Comparison of ENCODE assay signal across 18 cellular contexts in the genomic region with DNA sequence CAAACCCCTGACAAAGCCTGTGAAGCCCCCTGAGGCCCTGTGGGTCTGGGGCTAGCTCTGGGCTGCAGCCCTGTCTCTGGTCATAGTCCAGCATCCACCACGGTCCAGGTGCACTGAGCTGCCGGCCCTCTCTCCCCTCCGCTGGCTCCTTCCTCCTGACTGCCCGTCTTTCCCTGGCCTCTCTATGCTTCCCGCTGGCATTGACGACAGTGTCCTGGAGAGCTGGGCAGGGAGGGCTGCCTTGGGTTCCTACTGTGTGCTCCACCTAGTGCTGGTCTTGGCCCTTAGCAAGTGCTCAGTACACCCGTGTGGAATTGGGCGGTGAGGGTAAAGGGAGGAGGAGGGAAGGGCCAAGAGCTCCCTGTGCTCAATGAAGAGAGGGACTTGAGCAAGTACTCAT. TPM values are rescaled to one million over a fixed set of nuclear protein-coding genes. Genes with fewer than 3 reads are reported as not detected.
DNase-seq lines count a peak whose midpoint lies in the region; ATAC-seq, FAIRE-seq and TF ChIP-seq lines count a peak whose summit lies in the region.
"Had no signal": no experiment of that assay in that cellular context is flagged by ENCODE, and none has a peak within 500 bp of the region (broad histone marks: within the 10 kb centered on the region; RNA-seq: fewer than 3 reads in every experiment).

No MANE protein-coding gene starts in this region.

- H3K4me3 Mint-ChIP-seq in activated T-cell treated with anti-CD3 and anti-CD28 coated beads, Interleukin-2, amount 50 U/mL, for 24 hours: no peak overlapping the region
- H3K4me3 Mint-ChIP-seq: natural killer cell treated with Interleukin-12 subunit alpha and Interleukin-12 subunit beta and Interleukin-15 and Interleukin-18, amount 100 ng/mL, for 72 hours had no signal

- H3K27ac ChIP-seq in BLaER1 treated with 17β-estradiol and CSF1 and Interleukin-3, amounts not matched to agents 10 nM and 100 nM: peak overlapping the region in 5 of 11 experiments; percentile 6 to 54 (median 30); a peak in 4 of 22 replicates
- H3K27ac ChIP-seq in IMR-90 (ENCODE audit: insufficient read depth, low read length) (no peak overlapping the region), colonic mucosa (peak overlapping the region; percentile 51)
- H3K27ac ChIP-seq: breast epithelium, C4-2B, foreskin keratinocyte had no signal

- H2AK9ac ChIP-seq in IMR-90 (replicated peaks; ENCODE audit: low read depth, low read length, poor library complexity): no peak overlapping the region

- H2AFZ ChIP-seq in IMR-90 (replicated peaks; ENCODE audit: low read length, poor library complexity): no peak overlapping the region

- no peak overlapping the region for H4K8ac ChIP-seq in IMR-90 (ENCODE audit: low read depth in 2 of 2, low read length in 2 of 2)

- no peaks in the 10 kb centered on the region for H3K36me3 Mint-ChIP-seq in activated T-cell treated with anti-CD3 and anti-CD28 coated beads, Interleukin-2, amount 50 U/mL, for 24 hours (ENCODE audit: low read depth)
- H3K36me3 Mint-ChIP-seq: activated naive CD4-positive, alpha-beta T cell treated with anti-CD3 and anti-CD28 coated beads, Interleukin-2, amount 50 U/mL, for 72 hours; natural killer cell treated with Interleukin-12 subunit alpha and Interleukin-12 subunit beta and Interleukin-15 and Interleukin-18, amount 100 ng/mL, for 72 hours had no signal

- H3K27me3 Mint-ChIP-seq in activated T-cell treated with anti-CD3 and anti-CD28 coated beads, Interleukin-2, amount 50 U/mL, for 24 hours: no peaks in the 10 kb centered on the region

- H3K27me3 ChIP-seq in BLaER1 treated with 17β-estradiol and CSF1 and Interleukin-3, amounts not matched to agents 10 nM and 100 nM: peaks cover 0 to 8% (median 0%) of the 10 kb centered on the region in 11 experiments; a peak in 2 of 22 replicates
- H3K27me3 ChIP-seq in IMR-90 (ENCODE audit: control insufficient read depth, insufficient read depth, low read length): no peaks in the 10 kb centered on the region
- H3K27me3 ChIP-seq in colonic mucosa: no peaks in the 10 kb centered on the region
- no peaks in the 10 kb centered on the region for H3K27me3 ChIP-seq in mucosa of stomach (ENCODE audit: control insufficient read depth, insufficient read depth, low read length)
- H3K27me3 ChIP-seq: breast epithelium had no signal

- H3K27ac Mint-ChIP-seq in activated T-cell treated with anti-CD3 and anti-CD28 coated beads, Interleukin-2, amount 50 U/mL, for 24 hours: no peak overlapping the region
- H3K27ac Mint-ChIP-seq: activated naive CD4-positive, alpha-beta T cell treated with anti-CD3 and anti-CD28 coated beads, Interleukin-2, amount 50 U/mL, for 72 hours; natural killer cell treated with Interleukin-12 subunit alpha and Interleukin-12 subunit beta and Interleukin-15 and Interleukin-18, amount 100 ng/mL, for 72 hours had no signal

- H3K4me3 ChIP-seq in BLaER1 treated with 17β-estradiol and CSF1 and Interleukin-3, amounts not matched to agents 10 nM and 100 nM: no peak overlapping the region
- H3K4me3 ChIP-seq in IMR-90 (ENCODE audit: insufficient read depth, low read depth, low read length) (no peak overlapping the region), colonic mucosa (no peak overlapping the region), mucosa of stomach (ENCODE audit: low read length) (no peak overlapping the region)
- H3K4me3 ChIP-seq: breast epithelium had no signal

- no peak overlapping the region for H2BK5ac ChIP-seq in IMR-90 (ENCODE audit: low read depth, low read length, poor library complexity, severe bottlenecking)

- no peak overlapping the region for H3K14ac ChIP-seq in IMR-90 (replicated peaks; ENCODE audit: low read depth, low read length)

- in situ Hi-C loops in IMR-90 (cut with MboI; ENCODE audit: low sequenced_read_pairs): no loop called here

- H3K9me3 ChIP-seq in BLaER1 treated with 17β-estradiol and CSF1 and Interleukin-3, amounts not matched to agents 10 nM and 100 nM (replicated peaks in 1 of 11): peaks cover 0 to 13% (median 0%) of the 10 kb centered on the region in 11 experiments; a peak in 3 of 22 replicates
- H3K9me3 ChIP-seq in IMR-90 (ENCODE audit: control insufficient read depth, insufficient read depth, low read length) (no peaks in the 10 kb centered on the region), colonic mucosa (no peaks in the 10 kb centered on the region), mucosa of stomach (ENCODE audit: control insufficient read depth, low read length) (no peaks in the 10 kb centered on the region)
- H3K9me3 ChIP-seq: breast epithelium had no signal

- H3K79me1 ChIP-seq in IMR-90 (ENCODE audit: low read depth in 1 of 2, low read length in 2 of 2): peaks cover 0 to 13% of the 10 kb centered on the region in 2 experiments; a peak in 2 of 4 replicates

- DNase-seq in IMR-90 (no peak), colonic mucosa (no peak), GM12891 (ENCODE audit: insufficient read length, low spot score) (no peak)
- DNase-seq in activated T-cell treated with anti-CD3 and anti-CD28 coated beads, Interleukin-2, amount 50 U/mL, for 24 hours: no peak
- DNase-seq: DMS79 treated with DMSO at 0.1 percent for 48 hours, retina had no signal

- H2BK20ac ChIP-seq in IMR-90 (ENCODE audit: low read depth, low read length): peak overlapping the region; percentile 39; the same call in 1 of the 2 replicates

- peaks cover 13% of the 10 kb centered on the region for H3K9me1 ChIP-seq in IMR-90 (ENCODE audit: insufficient read depth, low read length)

- H3K18ac ChIP-seq in IMR-90 (ENCODE audit: low read depth, low read length): no peak overlapping the region

- peak overlapping the region; percentile 47 for H2BK120ac ChIP-seq in IMR-90 (ENCODE audit: low read depth, low read length)

- H3K9me3 Mint-ChIP-seq in activated T-cell treated with anti-CD3 and anti-CD28 coated beads, Interleukin-2, amount 50 U/mL, for 24 hours: no peaks in the 10 kb centered on the region
- H3K9me3 Mint-ChIP-seq: activated naive CD4-positive, alpha-beta T cell treated with anti-CD3 and anti-CD28 coated beads, Interleukin-2, amount 50 U/mL, for 72 hours; natural killer cell treated with Interleukin-12 subunit alpha and Interleukin-12 subunit beta and Interleukin-15 and Interleukin-18, amount 100 ng/mL, for 72 hours had no signal

- POLR2A ChIA-PET in IMR-90 (lab: Charles Lee; ENCODE audit: unreplicated experiment): no interaction called here

- peak overlapping the region; percentile 72; the same call in 1 of the 2 replicates for H3K4ac ChIP-seq in IMR-90 (ENCODE audit: low read depth, low read length)

- TF ChIP-seq CTCF in IMR-90 (conservative IDR thresholded peaks at IDR 0.05; ENCODE audit: low read depth, low read length) (no peak), colonic mucosa (IDR thresholded peaks at IDR 0.05) (no peak)

- H3K4me1 Mint-ChIP-seq in activated T-cell treated with anti-CD3 and anti-CD28 coated beads, Interleukin-2, amount 50 U/mL, for 24 hours (ENCODE audit: low read depth): peaks cover 40% of the 10 kb centered on the region

- intact Hi-C loops in IMR-90 (cut with micrococcal nuclease) (loop anchor here (10.0 kb wide), 1 partner anchor 158 kb away; no protein-coding TSS in a partner anchor), colonic mucosa (cut with DNase I) (loop anchor here (5.0 to 10.0 kb wide), 2 partner anchors 172 to 349 kb away; partner anchors contain the start of gene CCND1)

- peak overlapping the region; percentile 48; the same call in 1 of the 2 replicates for H4K91ac ChIP-seq in IMR-90 (ENCODE audit: insufficient read depth, low read depth, low read length)

- no peak overlapping the region for H3K56ac ChIP-seq in IMR-90 (ENCODE audit: extremely low read depth, insufficient read depth, low read length)

- ATAC-seq in IMR-90 (ENCODE audit: low read depth): no peak
- no peak for ATAC-seq in HG03378 (IDR thresholded peaks at IDR 0.05; ENCODE audit: unreplicated experiment)
- no peak for ATAC-seq in GM21526 (IDR thresholded peaks at IDR 0.05; ENCODE audit: low FRiP score, unreplicated experiment)
- ATAC-seq: natural killer cell treated with Interleukin-12 subunit alpha and Interleukin-12 subunit beta and Interleukin-15 and Interleukin-18, amount 100 ng/mL, for 72 hours had no signal

- H3K9ac ChIP-seq in BLaER1 treated with 17β-estradiol and CSF1 and Interleukin-3, amounts not matched to agents 10 nM and 100 nM: no peak overlapping the region; a peak in 1 of 22 replicates
- H3K9ac ChIP-seq in IMR-90 (ENCODE audit: low read depth, low read length) (no peak overlapping the region), colonic mucosa (ENCODE audit: low read depth in 2 of 2, low read length in 2 of 2) (peak overlapping the region in 1 of 2 donors; percentile 62), mucosa of stomach (ENCODE audit: low read length) (peak overlapping the region; percentile 26)

- WGBS in IMR-90 (ENCODE audit: extremely low coverage in 2 of 2, insufficient read length in 1 of 2), 2 experiments: 79% methylated on average over 2 of the region's 8 CpGs; no CpG with 5 or more reads in 1 of the 2 experiments

- no TSS peak for BruUV-seq in IMR-90 (replicated peaks; lab: Mats Ljungman, UMichigan)

- H2AK5ac ChIP-seq in IMR-90 (ENCODE audit: low read depth, low read length): peak overlapping the region; percentile 97

- H4K5ac ChIP-seq in IMR-90 (ENCODE audit: low read depth, low read length): no peak overlapping the region

- no peak for TF ChIP-seq RAD21 in IMR-90 (IDR thresholded peaks at IDR 0.05; ENCODE audit: low read length)

- H2BK15ac ChIP-seq in IMR-90 (ENCODE audit: low read depth, low read length): peak overlapping the region; percentile 90; the same call in 1 of the 3 replicates

- TF ChIP-seq POLR2A in IMR-90 (IDR thresholded peaks at IDR 0.05; ENCODE audit: low read depth, low read length) (no peak), GM12891 (IDR thresholded peaks at IDR 0.05; ENCODE audit: low read depth, low read length) (no peak)

- FAIRE-seq in GM12891 (lab: Jason Lieb, UNC): no peak
- FAIRE-seq: H54, HTR-8/SVneo had no signal

- peaks cover 0 to 14% (median 0%) of the 10 kb centered on the region in 11 experiments; a peak in 3 of 22 replicates for H4K20me1 ChIP-seq in BLaER1 treated with 17β-estradiol and CSF1 and Interleukin-3, amounts not matched to agents 10 nM and 100 nM
- H4K20me1 ChIP-seq in IMR-90 (ENCODE audit: insufficient read depth, low read length): no peaks in the 10 kb centered on the region; the same call in 1 of the 2 replicates

- dilution Hi-C loops in IMR-90 (cut with HindIII; ENCODE audit: low sequenced_read_pairs, unreplicated experiment): no loop called here

- no peaks in the 10 kb centered on the region for H3K36me3 ChIP-seq in BLaER1 treated with 17β-estradiol and CSF1 and Interleukin-3, amounts not matched to agents 10 nM and 100 nM
- H3K36me3 ChIP-seq in IMR-90 (ENCODE audit: control insufficient read depth, insufficient read depth, low read length): no peaks in the 10 kb centered on the region
- no peaks in the 10 kb centered on the region for H3K36me3 ChIP-seq in colonic mucosa
- H3K36me3 ChIP-seq in mucosa of stomach (ENCODE audit: control insufficient read depth, insufficient read depth, low read length): no peaks in the 10 kb centered on the region
- H3K36me3 ChIP-seq: breast epithelium had no signal

- H3K23ac ChIP-seq in IMR-90 (ENCODE audit: low read depth, low read length): no peak overlapping the region

- peaks cover 44 to 58% (median 54%) of the 10 kb centered on the region in 10 experiments for H3K4me1 ChIP-seq in BLaER1 treated with 17β-estradiol and CSF1 and Interleukin-3, amounts not matched to agents 10 nM and 100 nM
- H3K4me1 ChIP-seq in IMR-90 (ENCODE audit: control insufficient read depth, insufficient read depth, low read length) (peaks cover 14% of the 10 kb centered on the region), colonic mucosa (peaks cover 22% of the 10 kb centered on the region), mucosa of stomach (ENCODE audit: control insufficient read depth, insufficient read depth, low read length) (peaks cover 86% of the 10 kb centered on the region)

- CTCF ChIA-PET in IMR-90 (lab: Yijun Ruan, JAX): interaction anchor here (0.7 to 1.3 kb wide), 5 partner anchors 9 to 351 kb away, joined by 3 to 7 read pairs (median 4); no protein-coding TSS in a partner anchor

- H3K4me2 ChIP-seq in BLaER1 treated with 17β-estradiol and CSF1 and Interleukin-3, amounts not matched to agents 10 nM and 100 nM: peak overlapping the region; percentile 1 to 47 (median 25); a peak in 18 of 22 replicates
- no peak overlapping the region for H3K4me2 ChIP-seq in IMR-90 (ENCODE audit: low read depth, low read length)

RNA-seq across cellular contexts. Expression of gene MYEOV, which starts 0.9 kb away (rescaled TPM):
- total RNA-seq in IMR-90 (2012; rRNA removed) (6.1 and 6.8 TPM in 2 replicates), colonic mucosa (1 to 10 TPM; 4.5 to 8.2 TPM)
- polyA plus RNA-seq in IMR-90 (2012; rRNA removed): 5.8 and 12.5 TPM in 2 replicates
- polyA plus RNA-seq in IMR-90 (2012; cell fraction: cytosol; rRNA removed): 3.3 and 5.6 TPM in 2 replicates
- 7.1 and 13.0 TPM in 2 replicates for polyA plus RNA-seq in IMR-90 (2012; cell fraction: nucleus; rRNA removed; ENCODE audit: low replicate concordance)
- 2.3 TPM for polyA plus RNA-seq in GM12891 (2012; ENCODE audit: low read depth, missing spikeins)
- total RNA-seq: activated naive CD4-positive, alpha-beta T cell treated with anti-CD3 and anti-CD28 coated beads, Interleukin-2, amount 50 U/mL, for 72 hours; natural killer cell treated with Interleukin-12 subunit alpha and Interleukin-12 subunit beta and Interleukin-15 and Interleukin-18, amount 100 ng/mL, for 72 hours; T-helper 1 cell treated with Interleukin-12 subunit alpha and Interleukin-12 subunit beta and Interleukin-4 antibody, amounts not matched to agents 30 ng/mL and 1 ng/mL, for 36 hours had no signal
